Comparison of ENCODE assay signal across 1 cellular context in the genomic region with DNA sequence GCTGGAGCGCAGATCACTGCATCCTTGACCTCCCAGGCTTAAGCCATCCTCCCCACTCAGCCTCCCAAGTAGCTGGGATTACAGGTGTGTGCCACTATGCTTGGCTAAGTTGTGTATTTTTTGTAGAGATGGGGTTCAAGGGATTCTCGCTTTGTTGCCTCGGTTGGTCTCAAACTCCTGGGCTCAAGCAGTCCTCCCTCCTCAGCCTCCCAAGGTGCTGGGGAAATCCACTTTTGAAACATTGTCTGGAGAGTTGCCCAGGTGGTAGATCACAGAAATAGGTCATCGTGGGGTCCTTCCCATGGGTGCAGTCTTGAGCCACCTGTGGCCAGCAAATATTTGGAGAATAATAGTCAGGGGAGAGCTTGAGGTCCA.
TF ChIP-seq lines count a peak whose summit lies in the region.

No MANE protein-coding gene starts in this region.

TF ChIP-seq in GM23338, 12 proteins besides CTCF, POLR2A, EP300 and RAD21 (continued from another document):
- TF ChIP-seq, protein P1, sequence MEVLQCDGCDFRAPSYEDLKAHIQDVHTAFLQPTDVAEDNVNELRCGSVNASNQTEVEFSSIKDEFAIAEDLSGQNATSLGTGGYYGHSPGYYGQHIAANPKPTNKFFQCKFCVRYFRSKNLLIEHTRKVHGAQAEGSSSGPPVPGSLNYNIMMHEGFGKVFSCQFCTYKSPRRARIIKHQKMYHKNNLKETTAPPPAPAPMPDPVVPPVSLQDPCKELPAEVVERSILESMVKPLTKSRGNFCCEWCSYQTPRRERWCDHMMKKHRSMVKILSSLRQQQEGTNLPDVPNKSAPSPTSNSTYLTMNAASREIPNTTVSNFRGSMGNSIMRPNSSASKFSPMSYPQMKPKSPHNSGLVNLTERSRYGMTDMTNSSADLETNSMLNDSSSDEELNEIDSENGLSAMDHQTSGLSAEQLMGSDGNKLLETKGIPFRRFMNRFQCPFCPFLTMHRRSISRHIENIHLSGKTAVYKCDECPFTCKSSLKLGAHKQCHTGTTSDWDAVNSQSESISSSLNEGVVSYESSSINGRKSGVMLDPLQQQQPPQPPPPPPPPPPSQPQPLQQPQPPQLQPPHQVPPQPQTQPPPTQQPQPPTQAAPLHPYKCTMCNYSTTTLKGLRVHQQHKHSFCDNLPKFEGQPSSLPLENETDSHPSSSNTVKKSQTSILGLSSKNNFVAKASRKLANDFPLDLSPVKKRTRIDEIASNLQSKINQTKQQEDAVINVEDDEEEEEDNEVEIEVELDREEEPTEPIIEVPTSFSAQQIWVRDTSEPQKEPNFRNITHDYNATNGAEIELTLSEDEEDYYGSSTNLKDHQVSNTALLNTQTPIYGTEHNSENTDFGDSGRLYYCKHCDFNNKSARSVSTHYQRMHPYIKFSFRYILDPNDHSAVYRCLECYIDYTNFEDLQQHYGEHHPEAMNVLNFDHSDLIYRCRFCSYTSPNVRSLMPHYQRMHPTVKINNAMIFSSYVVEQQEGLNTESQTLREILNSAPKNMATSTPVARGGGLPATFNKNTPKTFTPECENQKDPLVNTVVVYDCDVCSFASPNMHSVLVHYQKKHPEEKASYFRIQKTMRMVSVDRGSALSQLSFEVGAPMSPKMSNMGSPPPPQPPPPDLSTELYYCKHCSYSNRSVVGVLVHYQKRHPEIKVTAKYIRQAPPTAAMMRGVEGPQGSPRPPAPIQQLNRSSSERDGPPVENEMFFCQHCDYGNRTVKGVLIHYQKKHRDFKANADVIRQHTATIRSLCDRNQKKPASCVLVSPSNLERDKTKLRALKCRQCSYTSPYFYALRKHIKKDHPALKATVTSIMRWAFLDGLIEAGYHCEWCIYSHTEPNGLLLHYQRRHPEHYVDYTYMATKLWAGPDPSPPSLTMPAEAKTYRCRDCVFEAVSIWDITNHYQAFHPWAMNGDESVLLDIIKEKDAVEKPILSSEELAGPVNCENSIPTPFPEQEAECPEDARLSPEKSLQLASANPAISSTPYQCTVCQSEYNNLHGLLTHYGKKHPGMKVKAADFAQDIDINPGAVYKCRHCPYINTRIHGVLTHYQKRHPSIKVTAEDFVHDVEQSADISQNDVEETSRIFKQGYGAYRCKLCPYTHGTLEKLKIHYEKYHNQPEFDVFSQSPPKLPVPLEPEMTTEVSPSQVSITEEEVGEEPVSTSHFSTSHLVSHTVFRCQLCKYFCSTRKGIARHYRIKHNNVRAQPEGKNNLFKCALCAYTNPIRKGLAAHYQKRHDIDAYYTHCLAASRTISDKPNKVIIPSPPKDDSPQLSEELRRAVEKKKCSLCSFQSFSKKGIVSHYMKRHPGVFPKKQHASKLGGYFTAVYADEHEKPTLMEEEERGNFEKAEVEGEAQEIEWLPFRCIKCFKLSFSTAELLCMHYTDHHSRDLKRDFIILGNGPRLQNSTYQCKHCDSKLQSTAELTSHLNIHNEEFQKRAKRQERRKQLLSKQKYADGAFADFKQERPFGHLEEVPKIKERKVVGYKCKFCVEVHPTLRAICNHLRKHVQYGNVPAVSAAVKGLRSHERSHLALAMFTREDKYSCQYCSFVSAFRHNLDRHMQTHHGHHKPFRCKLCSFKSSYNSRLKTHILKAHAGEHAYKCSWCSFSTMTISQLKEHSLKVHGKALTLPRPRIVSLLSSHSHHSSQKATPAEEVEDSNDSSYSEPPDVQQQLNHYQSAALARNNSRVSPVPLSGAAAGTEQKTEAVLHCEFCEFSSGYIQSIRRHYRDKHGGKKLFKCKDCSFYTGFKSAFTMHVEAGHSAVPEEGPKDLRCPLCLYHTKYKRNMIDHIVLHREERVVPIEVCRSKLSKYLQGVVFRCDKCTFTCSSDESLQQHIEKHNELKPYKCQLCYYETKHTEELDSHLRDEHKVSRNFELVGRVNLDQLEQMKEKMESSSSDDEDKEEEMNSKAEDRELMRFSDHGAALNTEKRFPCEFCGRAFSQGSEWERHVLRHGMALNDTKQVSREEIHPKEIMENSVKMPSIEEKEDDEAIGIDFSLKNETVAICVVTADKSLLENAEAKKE (CRISPR knock-in tag; IDR thresholded peaks at IDR 0.05): no peak
- no peak for TF ChIP-seq ZNF114 (CRISPR knock-in tag; IDR thresholded peaks at IDR 0.05)
- TF ChIP-seq, protein P2, sequence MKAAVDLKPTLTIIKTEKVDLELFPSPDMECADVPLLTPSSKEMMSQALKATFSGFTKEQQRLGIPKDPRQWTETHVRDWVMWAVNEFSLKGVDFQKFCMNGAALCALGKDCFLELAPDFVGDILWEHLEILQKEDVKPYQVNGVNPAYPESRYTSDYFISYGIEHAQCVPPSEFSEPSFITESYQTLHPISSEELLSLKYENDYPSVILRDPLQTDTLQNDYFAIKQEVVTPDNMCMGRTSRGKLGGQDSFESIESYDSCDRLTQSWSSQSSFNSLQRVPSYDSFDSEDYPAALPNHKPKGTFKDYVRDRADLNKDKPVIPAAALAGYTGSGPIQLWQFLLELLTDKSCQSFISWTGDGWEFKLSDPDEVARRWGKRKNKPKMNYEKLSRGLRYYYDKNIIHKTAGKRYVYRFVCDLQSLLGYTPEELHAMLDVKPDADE (IDR thresholded peaks at IDR 0.05): no peak
- no peak for TF ChIP-seq NANOG (IDR thresholded peaks at IDR 0.05; ENCODE audit: borderline replicate concordance)
- TF ChIP-seq POLR2AphosphoS5 (IDR thresholded peaks at IDR 0.05; ENCODE audit: low read depth): no peak
